8 cellular contexts compared by ENCODE assay signal in genomic region chr12:56723352-56723751, GRCh38. TPM values are rescaled to one million over a fixed set of nuclear protein-coding genes. Genes with fewer than 3 reads are reported as not detected.
DNase-seq lines count a peak whose midpoint lies in the region; ATAC-seq lines count a peak whose summit lies in the region.

No MANE protein-coding gene starts in this region.

- H3K9ac ChIP-seq in iPS-20b (ENCODE audit: low read depth, low read length) (peak overlapping the region; percentile 100), stomach smooth muscle (ENCODE audit: low read length in 2 of 2) (peak overlapping the region in 1 of 2 donors; percentile 99)

- H3K36me3 ChIP-seq in iPS-20b (ENCODE audit: insufficient read depth, low read depth, low read length): peaks cover 72% of the 10 kb centered on the region
- H3K36me3 ChIP-seq in stomach smooth muscle (ENCODE audit: control insufficient read depth in 2 of 2, insufficient read depth in 2 of 2, low read length in 2 of 2): peaks cover 18 to 20% of the 10 kb centered on the region in 2 donors

- no peaks in the 10 kb centered on the region for H3K9me3 ChIP-seq in iPS-20b (ENCODE audit: insufficient read depth, low read depth, low read length)
- H3K9me3 ChIP-seq in stomach smooth muscle (ENCODE audit: control insufficient read depth in 2 of 2, low read length in 2 of 2): no peaks in the 10 kb centered on the region

- H3K27me3 ChIP-seq in iPS-20b (ENCODE audit: insufficient read depth, low read length) (no peaks in the 10 kb centered on the region), stomach smooth muscle (ENCODE audit: control insufficient read depth in 1 of 2, insufficient read depth in 2 of 2, low read length in 2 of 2) (no peaks in the 10 kb centered on the region)

- H3K36me3 Mint-ChIP-seq in activated T-helper 17 cell treated with anti-CD3 and anti-CD28 coated beads, Interleukin-2, amount 50 U/mL, for 72 hours (ENCODE audit: low read depth): peaks cover 83% of the 10 kb centered on the region

- H3K4me3 ChIP-seq in iPS-20b (ENCODE audit: low read length) (peak overlapping the region; percentile 100), stomach smooth muscle (ENCODE audit: low read length in 2 of 2) (peak overlapping the region; percentile 90 to 100)

- H3K4me1 ChIP-seq in iPS-20b (ENCODE audit: insufficient read depth, low read length): peaks cover 42% of the 10 kb centered on the region
- peaks cover 45% of the 10 kb centered on the region for H3K4me1 ChIP-seq in stomach smooth muscle (ENCODE audit: control insufficient read depth, insufficient read depth, low read length)

- H3K27ac ChIP-seq in iPS-20b (ENCODE audit: low read length) (no peak overlapping the region), stomach smooth muscle (ENCODE audit: low read length) (no peak overlapping the region)

- H3K4me3 Mint-ChIP-seq in activated T-helper 17 cell treated with anti-CD3 and anti-CD28 coated beads, Interleukin-2, amount 50 U/mL, for 72 hours: peak overlapping the region; percentile 97

- no peak for ATAC-seq in activated T-helper 17 cell treated with anti-CD3 and anti-CD28 coated beads, Interleukin-2, amount 50 U/mL, for 72 hours (replicated peaks)
- no peak for ATAC-seq in HG02973 (IDR thresholded peaks at IDR 0.05; ENCODE audit: unreplicated experiment)

- H3K27me3 Mint-ChIP-seq in activated T-helper 17 cell treated with anti-CD3 and anti-CD28 coated beads, Interleukin-2, amount 50 U/mL, for 72 hours: no peaks in the 10 kb centered on the region

- peak overlapping the region; percentile 98 for H3K27ac Mint-ChIP-seq in activated T-helper 17 cell treated with anti-CD3 and anti-CD28 coated beads, Interleukin-2, amount 50 U/mL, for 72 hours

- DNase-seq in NCI-H82 (lab: John Stamatoyannopoulos, UW): peak; percentile 36
- no peak for DNase-seq in NCI-H82 treated with DMSO at 0.1 percent for 48 hours (lab: John Stamatoyannopoulos, UW; ENCODE audit: unreplicated experiment)
- no peak for DNase-seq in DMS79 treated with DMSO at 0.1 percent for 48 hours (lab: John Stamatoyannopoulos, UW)
- DNase-seq in mesenteric fat pad (ENCODE audit: low spot score): no peak

- H3K4me1 Mint-ChIP-seq in activated T-helper 17 cell treated with anti-CD3 and anti-CD28 coated beads, Interleukin-2, amount 50 U/mL, for 72 hours: peaks cover 49% of the 10 kb centered on the region

- H3K9me3 Mint-ChIP-seq in activated T-helper 17 cell treated with anti-CD3 and anti-CD28 coated beads, Interleukin-2, amount 50 U/mL, for 72 hours: no peaks in the 10 kb centered on the region

RNA-seq across cellular contexts. Expression of gene NACA, which starts 1.7 kb away (rescaled TPM):
- total RNA-seq in activated T-helper 17 cell treated with anti-CD3 and anti-CD28 coated beads, Interleukin-2, amount 50 U/mL, for 72 hours: 1,000 to 10,000 TPM in 1 of 2 donors, 100 to 1,000 TPM in 1; 869 to 1,019 TPM
- total RNA-seq in mesenteric fat pad: 717 TPM

RNA-seq across cellular contexts. Expression of gene PRIM1, which starts 28.8 kb away (rescaled TPM):
- 10 to 100 TPM; 58.0 to 62.9 TPM for total RNA-seq in activated T-helper 17 cell treated with anti-CD3 and anti-CD28 coated beads, Interleukin-2, amount 50 U/mL, for 72 hours
- total RNA-seq in mesenteric fat pad: 3.2 TPM

RNA-seq across cellular contexts. Expression of gene PTGES3, which starts 35.3 kb away (rescaled TPM):
- total RNA-seq in activated T-helper 17 cell treated with anti-CD3 and anti-CD28 coated beads, Interleukin-2, amount 50 U/mL, for 72 hours: 100 to 1,000 TPM; 278 to 391 TPM
- total RNA-seq in mesenteric fat pad: 130 TPM

RNA-seq across cellular contexts. Expression of gene HSD17B6, which starts 39.8 kb away (rescaled TPM):
- total RNA-seq in activated T-helper 17 cell treated with anti-CD3 and anti-CD28 coated beads, Interleukin-2, amount 50 U/mL, for 72 hours: 1 to 10 TPM; 2.8 to 4.8 TPM
- total RNA-seq in mesenteric fat pad: 0.74 TPM

Comparison
In these comparisons a context has a peak if more than half of its experiments do, and no peak if none do; other contexts are left out.
1. RNA of gene PRIM1, which starts 28.8 kb away (total RNA-seq): 58.0 to 62.9 TPM in activated T-helper 17 cell treated with anti-CD3 and anti-CD28 coated beads, Interleukin-2, amount 50 U/mL, for 72 hours; 3.2 TPM in mesenteric fat pad (single experiment); every median in the first group is over 10 times any median in the second.